11 cellular contexts compared by ENCODE assay signal in the genomic region with DNA sequence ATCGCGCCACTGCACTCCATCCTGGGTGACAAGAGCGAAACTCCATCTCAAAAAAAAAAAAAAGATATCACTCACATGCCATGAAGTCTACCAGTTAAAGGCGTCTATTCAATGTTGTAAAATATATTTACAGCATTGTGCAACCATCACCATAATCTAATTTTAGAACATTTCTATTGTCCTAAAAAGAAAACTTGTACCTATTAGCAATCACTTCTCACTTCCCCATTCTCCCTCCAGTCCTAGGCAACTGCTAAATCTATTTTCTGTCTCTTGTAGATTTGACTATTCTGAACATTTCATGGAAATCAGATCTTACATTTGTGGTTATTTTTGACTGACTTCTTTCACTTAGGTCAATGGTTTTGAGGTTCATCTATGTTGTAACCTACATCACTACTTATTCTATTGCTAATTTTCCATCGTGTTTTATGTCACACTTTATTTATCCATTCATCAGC. TPM values are rescaled to one million over a fixed set of nuclear protein-coding genes. Genes with fewer than 3 reads are reported as not detected.
DNase-seq lines count a peak whose midpoint lies in the region; ATAC-seq and TF ChIP-seq lines count a peak whose summit lies in the region.
"Had no signal": no experiment of that assay in that cellular context is flagged by ENCODE, and none has a peak within 500 bp of the region (broad histone marks: within the 10 kb centered on the region; RNA-seq: fewer than 3 reads in every experiment).

No MANE protein-coding gene starts in this region.

- H3K27me3 Mint-ChIP-seq in activated naive CD8-positive, alpha-beta T cell treated with anti-CD3 and anti-CD28 coated beads for 36 hours: peaks cover 3% of the 10 kb centered on the region

- DNase-seq in activated naive CD8-positive, alpha-beta T cell treated with anti-CD3 and anti-CD28 coated beads for 36 hours: no peak
- DNase-seq in breast epithelium (ENCODE audit: low spot score in 2 of 2): no peak
- DNase-seq in inferior parietal cortex (ENCODE audit: extremely low spot score): no peak
- DNase-seq in hepatic stellate cell (ENCODE audit: low spot score): no peak
- DNase-seq in stimulated activated CD4-positive, alpha-beta T cell treated with anti-CD3 and anti-CD28 coated beads, Interleukin-4, amount 100 ng/mL, for 1 hour: no peak
- DNase-seq: DMS 273 treated with DMSO at 0.1 percent for 48 hours, left ventricle myocardium inferior had no signal

- H3K36me3 ChIP-seq in breast epithelium: no peaks in the 10 kb centered on the region
- H3K36me3 ChIP-seq: left ventricle myocardium inferior had no signal

- H3K27me3 ChIP-seq in breast epithelium: no peaks in the 10 kb centered on the region

- H3K36me3 Mint-ChIP-seq in activated naive CD8-positive, alpha-beta T cell treated with anti-CD3 and anti-CD28 coated beads for 36 hours: peaks cover 10% of the 10 kb centered on the region

- peak overlapping the region; percentile 81 for H3K27ac Mint-ChIP-seq in activated naive CD8-positive, alpha-beta T cell treated with anti-CD3 and anti-CD28 coated beads for 36 hours

- peaks cover 4% of the 10 kb centered on the region for H3K9me3 Mint-ChIP-seq in activated naive CD8-positive, alpha-beta T cell treated with anti-CD3 and anti-CD28 coated beads for 36 hours

- TF ChIP-seq CTCF in breast epithelium (IDR thresholded peaks at IDR 0.05): no peak

- no peaks in the 10 kb centered on the region for H3K4me1 ChIP-seq in breast epithelium
- H3K4me1 ChIP-seq: left ventricle myocardium inferior had no signal

- no peak overlapping the region for H3K4me3 Mint-ChIP-seq in activated naive CD8-positive, alpha-beta T cell treated with anti-CD3 and anti-CD28 coated beads for 36 hours

- intact Hi-C loops in breast epithelium (cut with DNase I; ENCODE audit: low total_unique reads): no loop called here

- no peak overlapping the region for H3K4me3 ChIP-seq in breast epithelium
- H3K4me3 ChIP-seq: left ventricle myocardium inferior had no signal

- H3K4me1 Mint-ChIP-seq in activated naive CD8-positive, alpha-beta T cell treated with anti-CD3 and anti-CD28 coated beads for 36 hours: peaks cover 27% of the 10 kb centered on the region

- ATAC-seq in GM18502 (IDR thresholded peaks at IDR 0.05; ENCODE audit: poor library complexity, unreplicated experiment) (peak; percentile 96), GM21447 (IDR thresholded peaks at IDR 0.05; ENCODE audit: unreplicated experiment) (peak; percentile 94), HG03196 (IDR thresholded peaks at IDR 0.05; ENCODE audit: unreplicated experiment) (peak; percentile 92)
- ATAC-seq: HepG2 had no signal

- no peak for TF ChIP-seq POLR2A in breast epithelium (IDR thresholded peaks at IDR 0.05)

- no peak overlapping the region for H3K27ac ChIP-seq in breast epithelium
- H3K27ac ChIP-seq: left ventricle myocardium inferior had no signal

- H3K9me3 ChIP-seq in breast epithelium: no peaks in the 10 kb centered on the region
- H3K9me3 ChIP-seq: left ventricle myocardium inferior had no signal

RNA-seq across cellular contexts. Expression of a gene that starts 25.2 kb away (rescaled TPM):
- total RNA-seq in activated naive CD8-positive, alpha-beta T cell treated with anti-CD3 and anti-CD28 coated beads for 36 hours: 1 to 10 TPM; 8.5 to 9.8 TPM
- total RNA-seq in breast epithelium: 10 to 100 TPM in 2 of 3 donors, 1 to 10 TPM in 1; 8.8 to 20.2 (median 15.7) TPM
